15 cellular contexts compared by ENCODE assay signal in genomic region chr5:94432499-94432898, GRCh38.
DNase-seq lines count a peak whose midpoint lies in the region; ATAC-seq and TF ChIP-seq lines count a peak whose summit lies in the region.
"Had no signal": no experiment of that assay in that cellular context is flagged by ENCODE, and none has a peak within 500 bp of the region (broad histone marks: within the 10 kb centered on the region; RNA-seq: fewer than 3 reads in every experiment).

No MANE protein-coding gene starts in this region.

- no peak overlapping the region for H4K12ac ChIP-seq in trophoblast cell (ENCODE audit: low read depth, low read length)

- H3K14ac ChIP-seq in trophoblast cell (ENCODE audit: low read length): no peak overlapping the region

- H3K27ac ChIP-seq in trophoblast cell (ENCODE audit: low read depth, low read length) (no peak overlapping the region), breast epithelium (no peak overlapping the region)
- H3K27ac ChIP-seq: KMS-11 had no signal

- no peak overlapping the region for H2BK5ac ChIP-seq in trophoblast cell (ENCODE audit: low read depth, low read length, poor library complexity)

- H2BK120ac ChIP-seq in trophoblast cell (ENCODE audit: insufficient read depth, low read length, poor library complexity): no peak overlapping the region

- TF ChIP-seq CTCF in fibroblast of pulmonary artery (IDR thresholded peaks at IDR 0.05; ENCODE audit: low read length, missing control alignments) (no peak), breast epithelium (IDR thresholded peaks at IDR 0.05) (no peak)

- H4K8ac ChIP-seq in trophoblast cell (ENCODE audit: low read depth, low read length): no peak overlapping the region

- no peak overlapping the region for H4K91ac ChIP-seq in trophoblast cell (ENCODE audit: low read depth, low read length)

- H3K4me3 ChIP-seq in fibroblast of pulmonary artery (replicated peaks; ENCODE audit: low read depth, low read length) (no peak overlapping the region), trophoblast cell (ENCODE audit: low read depth, low read length) (no peak overlapping the region), breast epithelium (no peak overlapping the region)

- H3K4me2 ChIP-seq in trophoblast cell (ENCODE audit: low read length): no peak overlapping the region
- H3K4me2 ChIP-seq: KMS-11 had no signal

- no peak overlapping the region for H3K4ac ChIP-seq in trophoblast cell (ENCODE audit: low read depth, low read length)

- H2AK5ac ChIP-seq in trophoblast cell (ENCODE audit: low read length): no peak overlapping the region

- ATAC-seq in HG02798 (IDR thresholded peaks at IDR 0.05; ENCODE audit: poor library complexity, unreplicated experiment): no peak
- no peak for ATAC-seq in HG02642 (IDR thresholded peaks at IDR 0.05; ENCODE audit: poor library complexity, unreplicated experiment)

- H3K9me3 ChIP-seq in trophoblast cell (ENCODE audit: insufficient read depth, low read depth, low read length) (no peaks in the 10 kb centered on the region), breast epithelium (no peaks in the 10 kb centered on the region)

- intact Hi-C loops in breast epithelium (cut with DNase I; ENCODE audit: low total_unique reads): no loop called here

- H3K4me1 ChIP-seq in trophoblast cell (ENCODE audit: control insufficient read depth in 1 of 2, insufficient read depth in 2 of 2, low read length in 2 of 2): no peaks in the 10 kb centered on the region
- H3K4me1 ChIP-seq in breast epithelium: no peaks in the 10 kb centered on the region

- DNase-seq in DMS53 treated with DMSO at 0.1 percent for 48 hours (lab: John Stamatoyannopoulos, UW; ENCODE audit: unreplicated experiment): peak; percentile 10
- DNase-seq in NCI-H69 (lab: John Stamatoyannopoulos, UW): peak; percentile 49
- peak; percentile 87 for DNase-seq in fibroblast of pulmonary artery (ENCODE audit: low read depth)
- peak; percentile 45 to 63 for DNase-seq in trophoblast cell
- DNase-seq in cerebellar nuclear complex (lab: John Stamatoyannopoulos, UW): no peak
- no peak for DNase-seq in breast epithelium (ENCODE audit: low spot score in 2 of 2)
- DNase-seq: activated B cell treated with CpG ODN at 0.5 μM for 24 hours, activated T-cell treated with anti-CD3 and anti-CD28 coated beads for 4 hours, anterior cingulate cortex, GOT3, islet precursor cell, NCI-H510A treated with DMSO at 0.1 percent for 48 hours had no signal

- H2BK12ac ChIP-seq in trophoblast cell (ENCODE audit: low read length): no peak overlapping the region

- no peaks in the 10 kb centered on the region for H3K79me2 ChIP-seq in trophoblast cell (ENCODE audit: control insufficient read depth, insufficient read depth, low read length, poor library complexity)

- H3K23ac ChIP-seq in trophoblast cell (ENCODE audit: low read length): no peak overlapping the region

- no peak overlapping the region for H2AFZ ChIP-seq in trophoblast cell (ENCODE audit: insufficient read depth, low read length, poor library complexity)

- H3K9ac ChIP-seq in trophoblast cell (ENCODE audit: low read length): no peak overlapping the region
- H3K9ac ChIP-seq: KMS-11 had no signal

- no peak overlapping the region for H3K18ac ChIP-seq in trophoblast cell (ENCODE audit: low read length)

- H3K79me1 ChIP-seq in trophoblast cell (ENCODE audit: low read length): no peaks in the 10 kb centered on the region

- H3K27me3 ChIP-seq in trophoblast cell (ENCODE audit: insufficient read depth, low read length) (no peaks in the 10 kb centered on the region), breast epithelium (no peaks in the 10 kb centered on the region)

- TF ChIP-seq POLR2A in breast epithelium (IDR thresholded peaks at IDR 0.05): no peak

- H3K36me3 ChIP-seq in trophoblast cell (ENCODE audit: control insufficient read depth in 1 of 2, insufficient read depth in 2 of 2, low read length in 2 of 2) (no peaks in the 10 kb centered on the region), breast epithelium (no peaks in the 10 kb centered on the region)

Comparison
In these comparisons a context has a peak if more than half of its experiments do, and no peak if none do; other contexts are left out.
1. DNase-seq: peak in DMS53 treated with DMSO at 0.1 percent for 48 hours (single experiment), NCI-H69 (single experiment), fibroblast of pulmonary artery (single experiment) and trophoblast cell (2 of 2); none in cerebellar nuclear complex (0 of 2) and breast epithelium (0 of 2).